Comparison of ENCODE assay signal across 23 cellular contexts in genomic region chr1:117166076-117166475, GRCh38. TPM values are rescaled to one million over a fixed set of nuclear protein-coding genes. Genes with fewer than 3 reads are reported as not detected.
DNase-seq lines count a peak whose midpoint lies in the region; ATAC-seq lines count a peak whose summit lies in the region.
"Had no signal": no experiment of that assay in that cellular context is flagged by ENCODE, and none has a peak within 500 bp of the region (broad histone marks: within the 10 kb centered on the region; RNA-seq: fewer than 3 reads in every experiment).

No MANE protein-coding gene starts in this region.

- DNase-seq in AG20443 (ENCODE audit: low spot score) (peak; percentile 51), LoVo (ENCODE audit: low spot score) (peak; percentile 21), dedifferentiated amniotic fluid mesenchymal stem cell (ENCODE audit: extremely low spot score) (peak; percentile 76), mesenchymal stem cell (peak; percentile 95), SJCRH30 (no peak), NCI-H146 treated with DMSO at 0.1 percent for 48 hours (lab: John Stamatoyannopoulos, UW; ENCODE audit: unreplicated experiment) (no peak)
- DNase-seq: activated CD8-positive, alpha-beta T cell treated with anti-CD3 and anti-CD28 coated beads for 36 hours; adrenal gland; dorsolateral prefrontal cortex; KBM-7; NCI-H345; occipital lobe; stimulated activated naive CD4-positive, alpha-beta T cell; uterus had no signal

- H3K14ac ChIP-seq in mesenchymal stem cell (ENCODE audit: low read length in 2 of 2) = no peak overlapping the region

- H3K79me1 ChIP-seq in mesenchymal stem cell (replicated peaks; ENCODE audit: low read length, poor library complexity, severe bottlenecking) = no peaks in the 10 kb centered on the region

- no peak overlapping the region for H4K91ac ChIP-seq in mesenchymal stem cell (ENCODE audit: low read length)

- no peak overlapping the region for H2AFZ ChIP-seq in mesenchymal stem cell (ENCODE audit: low read depth, low read length)

- H3K4ac ChIP-seq in mesenchymal stem cell (ENCODE audit: low read depth in 1 of 2, low read length in 2 of 2) = no peak overlapping the region

- H3K23ac ChIP-seq in mesenchymal stem cell (ENCODE audit: low read length in 2 of 2) = no peak overlapping the region

- no peak for ATAC-seq in GM18520 (IDR thresholded peaks at IDR 0.05; ENCODE audit: unreplicated experiment)
- ATAC-seq in GM18868 (IDR thresholded peaks at IDR 0.05; ENCODE audit: unreplicated experiment) = no peak
- ATAC-seq: activated CD8-positive, alpha-beta T cell treated with anti-CD3 and anti-CD28 coated beads for 36 hours; GM12878; HCT116 had no signal

- H3K9me3 ChIP-seq in mesenchymal stem cell (ENCODE audit: control insufficient read depth, low read length) (no peaks in the 10 kb centered on the region), SJCRH30 (replicated peaks) (no peaks in the 10 kb centered on the region)
- H3K9me3 ChIP-seq: adrenal gland, uterus had no signal

- H3K27me3 ChIP-seq in mesenchymal stem cell (ENCODE audit: control insufficient read depth in 1 of 2, insufficient read depth in 1 of 2, low read length in 2 of 2) (peaks cover 0 to 5% of the 10 kb centered on the region in 2 experiments), SJCRH30 (no peaks in the 10 kb centered on the region)
- H3K27me3 ChIP-seq: adrenal gland, dorsolateral prefrontal cortex, uterus had no signal

- H3K4me3 ChIP-seq in mesenchymal stem cell (ENCODE audit: insufficient read depth in 1 of 2, low read depth in 1 of 2, low read length in 2 of 2) (no peak overlapping the region), SJCRH30 (no peak overlapping the region)
- H3K4me3 ChIP-seq: adrenal gland, dorsolateral prefrontal cortex, GM12878, skin epidermis, uterus had no signal

- H2BK15ac ChIP-seq in mesenchymal stem cell (ENCODE audit: low read depth, poor library complexity, severe bottlenecking) = no peak overlapping the region

- no peak overlapping the region for H3K27ac ChIP-seq in mesenchymal stem cell (ENCODE audit: low read length, poor library complexity, severe bottlenecking)
- H3K27ac ChIP-seq in SJCRH30 = no peak overlapping the region
- H3K27ac ChIP-seq: adrenal gland, dorsolateral prefrontal cortex, skin epidermis, uterus had no signal

- WGBS in mesenchymal stem cell = no CpG with 5 or more reads among the region's 2 CpGs

- no peak overlapping the region for H3K4me2 ChIP-seq in mesenchymal stem cell (ENCODE audit: low read length, poor library complexity, severe bottlenecking)

- no peak overlapping the region for H2BK120ac ChIP-seq in mesenchymal stem cell (ENCODE audit: low read depth, low read length)

- H3K4me1 ChIP-seq in mesenchymal stem cell (ENCODE audit: control insufficient read depth, insufficient read depth, low read depth, low read length) = peaks cover 10% of the 10 kb centered on the region
- H3K4me1 ChIP-seq in SJCRH30 = peaks cover 31% of the 10 kb centered on the region
- H3K4me1 ChIP-seq: adrenal gland, uterus had no signal

- no peak overlapping the region for H2BK12ac ChIP-seq in mesenchymal stem cell (ENCODE audit: low read length in 2 of 2)

- H2BK5ac ChIP-seq in mesenchymal stem cell (ENCODE audit: low read depth, low read length, poor library complexity, severe bottlenecking) = no peak overlapping the region

- H3K9ac ChIP-seq in mesenchymal stem cell (ENCODE audit: low read length) = no peak overlapping the region

- H4K8ac ChIP-seq in mesenchymal stem cell (ENCODE audit: low read length) = no peak overlapping the region

- H3K36me3 ChIP-seq in mesenchymal stem cell (ENCODE audit: control insufficient read depth in 1 of 2, insufficient read depth in 2 of 2, low read depth in 1 of 2, low read length in 2 of 2) (no peaks in the 10 kb centered on the region), SJCRH30 (no peaks in the 10 kb centered on the region)
- H3K36me3 ChIP-seq: adrenal gland, uterus had no signal

- H3K18ac ChIP-seq in mesenchymal stem cell (ENCODE audit: low read depth in 1 of 2, low read length in 2 of 2) = no peak overlapping the region

- H2AK5ac ChIP-seq in mesenchymal stem cell (ENCODE audit: low read length, severe bottlenecking) = no peak overlapping the region

RNA-seq across cellular contexts. Expression of gene TRIM45, which starts 44.5 kb away (rescaled TPM):
- polyA plus RNA-seq in mesenchymal stem cell (2013, experiment 1 of 2) = 1.7 TPM
- polyA plus RNA-seq in mesenchymal stem cell (2013, experiment 2 of 2) = 1.8 TPM
- 15.9 and 16.1 TPM in 2 replicates for total RNA-seq in SJCRH30 (2014; rRNA removed; shearing (Covaris generic))

RNA-seq across cellular contexts. Expression of gene VTCN1, which starts 44.7 kb away (rescaled TPM):
- polyA plus RNA-seq in mesenchymal stem cell (2013, experiment 1 of 2) = not detected
- polyA plus RNA-seq in mesenchymal stem cell (2013, experiment 2 of 2) = not detected
- total RNA-seq in SJCRH30 (2014; rRNA removed; shearing (Covaris generic)) = 0.40 and 0.41 TPM in 2 replicates
- total RNA-seq: activated CD8-positive, alpha-beta T cell treated with anti-CD3 and anti-CD28 coated beads for 36 hours; activated T-helper 1 cell treated with anti-CD3 and anti-CD28 coated beads, Interleukin-12 subunit alpha, Interleukin-12 subunit beta, Interleukin-2, Interleukin-4 antibody, amounts not matched to agents 30 ng/mL and 10 ng/mL and 1 ng/mL, durations not matched to agents 14 hours and 24 hours and 36 hours; adrenal gland; Daoy; GM12878; mononuclear cell had no signal
- polyA plus RNA-seq: adrenal gland, CD14-positive monocyte, GM12878 had no signal

Comparison
In these comparisons a context has a peak if more than half of its experiments do, and no peak if none do; other contexts are left out.
1. DNase-seq: peak in AG20443 (single experiment), LoVo (single experiment), dedifferentiated amniotic fluid mesenchymal stem cell (single experiment) and mesenchymal stem cell (single experiment); none in SJCRH30 (0 of 2) and NCI-H146 treated with DMSO at 0.1 percent for 48 hours (single experiment).